33 cellular contexts compared by ENCODE assay signal in the genomic region with DNA sequence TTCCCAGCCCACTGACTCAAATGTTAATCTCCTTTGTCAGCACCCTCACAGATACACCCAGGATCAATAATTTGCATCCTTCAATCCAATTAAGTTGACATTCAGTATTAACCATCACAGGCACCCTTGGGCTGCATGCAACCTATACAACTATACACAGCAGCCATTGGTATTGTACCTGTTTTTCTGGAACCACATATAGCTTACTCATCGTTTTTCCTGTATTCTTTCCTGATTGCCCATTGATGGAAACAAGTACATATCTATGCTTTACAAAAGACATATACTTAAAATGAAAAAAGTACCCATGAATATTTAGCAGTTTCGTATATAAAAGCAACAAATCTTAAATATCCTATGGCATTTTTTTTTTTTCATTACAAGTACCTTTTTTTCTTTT. TPM values are rescaled to one million over a fixed set of nuclear protein-coding genes. Genes with fewer than 3 reads are reported as not detected.
"Had no signal": no experiment of that assay in that cellular context is flagged by ENCODE, and none has a peak within 500 bp of the region (broad histone marks: within the 10 kb centered on the region; RNA-seq: fewer than 3 reads in every experiment).

No MANE protein-coding gene starts in this region.

- H3K27ac ChIP-seq: coronary artery, dorsolateral prefrontal cortex, epithelial cell of prostate, esophagus squamous epithelium, gastrocnemius medialis, heart right ventricle, left lung, lower lobe of right lung had no signal

- H3K4me3 Mint-ChIP-seq: endodermal cell; naive thymus-derived CD4-positive, alpha-beta T cell had no signal

- ATAC-seq: esophagus mucosa; gastrocnemius medialis; heart right ventricle; left cardiac atrium; left lung; left ventricle myocardium superior; lower lobe of right lung; naive thymus-derived CD4-positive, alpha-beta T cell had no signal

- H3K4me1 Mint-ChIP-seq: endodermal cell; naive thymus-derived CD4-positive, alpha-beta T cell had no signal

- H3K9me3 ChIP-seq: esophagus squamous epithelium, gastrocnemius medialis, heart right ventricle, left lung, lower lobe of right lung had no signal

- H3K4me1 ChIP-seq: gastrocnemius medialis, heart right ventricle, left lung, lower lobe of right lung had no signal

- H3K36me3 ChIP-seq: esophagus squamous epithelium, gastrocnemius medialis, heart right ventricle, left lung, lower lobe of right lung had no signal

- H3K27me3 Mint-ChIP-seq: naive thymus-derived CD4-positive, alpha-beta T cell had no signal

- DNase-seq: dermis blood vessel endothelial cell; dorsolateral prefrontal cortex; effector CD4-positive, alpha-beta T cell; effector memory CD4-positive, alpha-beta T cell; endodermal cell; erythroblast; esophagus squamous epithelium; foreskin fibroblast; foreskin melanocyte; gastrocnemius medialis; glutamatergic neuron; head of caudate nucleus; heart right ventricle; hippocampal formation; left cardiac atrium; left lung; left ventricle myocardium superior; lower lobe of right lung; mesenchymal stem cell; midbrain; naive thymus-derived CD4-positive, alpha-beta T cell had no signal

- H3K27me3 ChIP-seq: esophagus squamous epithelium, left lung had no signal

- H3K27ac Mint-ChIP-seq: endodermal cell; naive thymus-derived CD4-positive, alpha-beta T cell had no signal

- H3K4me3 ChIP-seq: coronary artery, dorsolateral prefrontal cortex, esophagus squamous epithelium, gastrocnemius medialis, heart right ventricle, left lung, lower lobe of right lung had no signal

- FAIRE-seq: endometrium, islet of Langerhans, keratinocyte had no signal

RNA-seq across cellular contexts. Expression of a gene that starts 3.7 kb away (rescaled TPM):
- total RNA-seq: dermis blood vessel endothelial cell; endodermal cell; esophagus mucosa; esophagus squamous epithelium; gastrocnemius medialis; glomerular endothelial cell; heart right ventricle; kidney epithelial cell; left cardiac atrium; left lung; left ventricle myocardium superior; lower leg skin; lower lobe of right lung; lung microvascular endothelial cell; mononuclear cell; mucosa of gallbladder; naive thymus-derived CD4-positive, alpha-beta T cell had no signal
- polyA plus RNA-seq: heart right ventricle; keratinocyte; naive thymus-derived CD4-positive, alpha-beta T cell had no signal
